Comparison of ENCODE assay signal across 20 cellular contexts in genomic region chr14:90986510-90986909, GRCh38.
A peak's percentile ranks its signal among the peaks of the same experiment; 100 is the strongest.
DNase-seq lines count a peak whose midpoint lies in the region; ATAC-seq and TF ChIP-seq lines count a peak whose summit lies in the region.
"Had no signal": no experiment of that assay in that cellular context is flagged by ENCODE, and none has a peak within 500 bp of the region (broad histone marks: within the 10 kb centered on the region; RNA-seq: fewer than 3 reads in every experiment).

No MANE protein-coding gene starts in this region.

- H3K4me1 Mint-ChIP-seq in T-helper 17 cell, result peaks cover 22% of the 10 kb centered on the region
- peaks cover 9 to 20% (median 10%) of the 10 kb centered on the region in 3 donors for H3K4me1 Mint-ChIP-seq in CD8-positive, alpha-beta memory T cell

- H3K4me1 ChIP-seq in MM.1S (ENCODE audit: low read length), result peaks cover 8% of the 10 kb centered on the region
- no peaks in the 10 kb centered on the region for H3K4me1 ChIP-seq in CD8-positive, alpha-beta memory T cell (ENCODE audit: insufficient read depth, low read length)
- H3K4me1 ChIP-seq: parathyroid adenoma, uterus had no signal

- DNase-seq in MM.1S (peak; percentile 8), T-helper 17 cell (no peak), left colon (no peak), AG08395 (ENCODE audit: low spot score) (no peak)
- no peak for DNase-seq in CD8-positive, alpha-beta memory T cell
- no peak for DNase-seq in stimulated activated CD4-positive, alpha-beta T cell treated with anti-CD3 and anti-CD28 coated beads, Interleukin-2, amount 100 ng/mL, for 24 hours
- DNase-seq: activated CD4-positive, alpha-beta T cell treated with anti-CD3 and anti-CD28 coated beads, Interleukin-2, amount 50 U/mL, for 4 hours; activated naive CD8-positive, alpha-beta T cell treated with anti-CD3 and anti-CD28 coated beads, Interleukin-2, amount 10 ng/mL, durations not matched to agents 7 days and 5 days; CD8-positive, alpha-beta T cell; DMS79 treated with DMSO at 0.1 percent for 48 hours; Kasumi-1; naive thymus-derived CD8-positive, alpha-beta T cell; NCI-H1417; NCI-H2171 treated with DMSO at 0.1 percent for 48 hours; SW 1271; uterus had no signal

- no peaks in the 10 kb centered on the region for H3K27me3 ChIP-seq in MM.1S (replicated peaks; ENCODE audit: insufficient read depth, low read length)
- H3K27me3 ChIP-seq in CD8-positive, alpha-beta memory T cell (ENCODE audit: insufficient read depth, low read length, poor library complexity, severe bottlenecking), result no peaks in the 10 kb centered on the region
- H3K27me3 ChIP-seq: uterus had no signal

- no peak overlapping the region; the same call in 1 of the 2 replicates for H3K27ac ChIP-seq in MM.1S (ENCODE audit: low read length)
- no peak overlapping the region for H3K27ac ChIP-seq in CD8-positive, alpha-beta memory T cell (ENCODE audit: low read depth, low read length)
- H3K27ac ChIP-seq: parathyroid adenoma, uterus had no signal

- no peaks in the 10 kb centered on the region for H3K36me3 ChIP-seq in MM.1S (replicated peaks; ENCODE audit: insufficient read depth, low read length)
- no peaks in the 10 kb centered on the region for H3K36me3 ChIP-seq in CD8-positive, alpha-beta memory T cell (ENCODE audit: insufficient read depth, low read length)
- H3K36me3 ChIP-seq: uterus had no signal

- no peaks in the 10 kb centered on the region for H3K79me2 ChIP-seq in MM.1S (ENCODE audit: low read length)
- H3K79me2 ChIP-seq: parathyroid adenoma had no signal

- no peaks in the 10 kb centered on the region for H3K9me3 Mint-ChIP-seq in CD8-positive, alpha-beta memory T cell
- H3K9me3 Mint-ChIP-seq: activated naive CD8-positive, alpha-beta T cell treated with anti-CD3 and anti-CD28 coated beads, Interleukin-2, amount 10 ng/mL, durations not matched to agents 7 days and 5 days; CD8-positive, alpha-beta T cell; naive thymus-derived CD8-positive, alpha-beta T cell had no signal

- H3K9me3 ChIP-seq in MM.1S (replicated peaks; ENCODE audit: insufficient read depth, low read length), result no peaks in the 10 kb centered on the region
- no peaks in the 10 kb centered on the region for H3K9me3 ChIP-seq in T-helper 17 cell (ENCODE audit: control insufficient read depth, low read length, poor library complexity, severe bottlenecking)
- H3K9me3 ChIP-seq in CD8-positive, alpha-beta memory T cell (ENCODE audit: low read length), result no peaks in the 10 kb centered on the region
- H3K9me3 ChIP-seq: uterus had no signal

- no peak overlapping the region for H2AFZ ChIP-seq in MM.1S (ENCODE audit: low read length)
- H2AFZ ChIP-seq: parathyroid adenoma had no signal

- intact Hi-C loops in left colon (cut with DNase I, micrococcal nuclease), result no loop called here

- H4K20me1 ChIP-seq in MM.1S (ENCODE audit: insufficient read depth, low read length), result no peaks in the 10 kb centered on the region

- peaks cover 13% of the 10 kb centered on the region for H3K36me3 Mint-ChIP-seq in T-helper 17 cell (ENCODE audit: low read depth)
- H3K36me3 Mint-ChIP-seq in CD8-positive, alpha-beta memory T cell, result peaks cover 4 to 23% (median 13%) of the 10 kb centered on the region in 3 donors

- CTCF ChIA-PET in CD8-positive, alpha-beta memory T cell (lab: Charles Lee), result interaction anchor here (0.8 kb wide), 1 partner anchor 187 kb away, joined by 3 read pairs; no protein-coding TSS in a partner anchor

- peak overlapping the region; percentile 68 for H3K4me3 Mint-ChIP-seq in T-helper 17 cell
- no peak overlapping the region for H3K4me3 Mint-ChIP-seq in CD8-positive, alpha-beta memory T cell
- H3K4me3 Mint-ChIP-seq: activated naive CD8-positive, alpha-beta T cell treated with anti-CD3 and anti-CD28 coated beads, Interleukin-2, amount 10 ng/mL, durations not matched to agents 7 days and 5 days; CD8-positive, alpha-beta T cell; naive thymus-derived CD8-positive, alpha-beta T cell had no signal

- H3K9me2 ChIP-seq in MM.1S (replicated peaks; ENCODE audit: insufficient read depth, low read length), result no peaks in the 10 kb centered on the region

- H3K4me3 ChIP-seq in MM.1S (ENCODE audit: low read length), result no peak overlapping the region
- no peak overlapping the region for H3K4me3 ChIP-seq in CD8-positive, alpha-beta memory T cell (ENCODE audit: low read length)
- H3K4me3 ChIP-seq: lung, uterus had no signal

- H3K27ac Mint-ChIP-seq in T-helper 17 cell, result no peak overlapping the region
- H3K27ac Mint-ChIP-seq in CD8-positive, alpha-beta memory T cell, result no peak overlapping the region
- H3K27ac Mint-ChIP-seq: activated naive CD8-positive, alpha-beta T cell treated with anti-CD3 and anti-CD28 coated beads, Interleukin-2, amount 10 ng/mL, durations not matched to agents 7 days and 5 days; CD8-positive, alpha-beta T cell had no signal

- no peak overlapping the region for H3K9ac ChIP-seq in MM.1S (ENCODE audit: low read length)
- H3K9ac ChIP-seq: parathyroid adenoma had no signal

- H3K4me2 ChIP-seq in MM.1S (ENCODE audit: low read depth, low read length), result peak overlapping the region; percentile 49; the same call in 1 of the 2 replicates

- peak; percentile 36 for ATAC-seq in T-helper 17 cell
- ATAC-seq in left colon, result peak; percentile 26
- ATAC-seq in GM19351 (IDR thresholded peaks at IDR 0.05; ENCODE audit: unreplicated experiment), result no peak
- ATAC-seq: CD8-positive, alpha-beta T cell; naive thymus-derived CD8-positive, alpha-beta T cell had no signal

- H3K27me3 Mint-ChIP-seq in T-helper 17 cell, result no peaks in the 10 kb centered on the region
- H3K27me3 Mint-ChIP-seq in CD8-positive, alpha-beta memory T cell, result no peaks in the 10 kb centered on the region
- H3K27me3 Mint-ChIP-seq: activated naive CD8-positive, alpha-beta T cell treated with anti-CD3 and anti-CD28 coated beads, Interleukin-2, amount 10 ng/mL, durations not matched to agents 7 days and 5 days; naive thymus-derived CD8-positive, alpha-beta T cell had no signal

- POLR2A ChIA-PET in CD8-positive, alpha-beta memory T cell (lab: Charles Lee), result no interaction called here

- TF ChIP-seq CTCF in GM12874 (IDR thresholded peaks at IDR 0.05; ENCODE audit: insufficient read depth, low read depth, low read length) (0 out of 2 replicates have a peak, but pooled peaks have one; percentile 14), MM.1S (IDR thresholded peaks at IDR 0.05; ENCODE audit: low read length) (peak; percentile 12)

- H3F3A ChIP-seq in MM.1S (ENCODE audit: insufficient read depth, low read length), result no peaks in the 10 kb centered on the region; the same call in 1 of the 2 replicates
